ENCODE assay signal across 18 cellular contexts in the genomic region with DNA sequence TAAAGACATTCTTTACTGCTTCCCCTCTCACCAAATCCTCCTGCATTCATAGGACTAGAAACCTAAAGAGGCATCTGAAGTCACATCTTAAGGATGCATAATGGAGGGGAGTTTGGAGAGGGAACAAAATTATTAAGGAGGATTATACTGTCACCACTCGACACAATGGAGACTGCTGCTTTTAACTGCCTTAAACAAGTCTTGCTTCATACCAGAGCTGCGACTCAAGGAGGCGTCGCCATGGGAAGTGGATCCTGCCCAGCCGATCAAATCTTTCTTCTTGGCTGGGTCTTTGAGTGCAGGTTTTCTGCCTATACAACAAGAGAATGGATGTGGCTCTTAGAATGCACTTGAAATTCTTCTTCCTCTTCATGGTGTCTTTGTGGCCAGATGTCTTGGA.
DNase-seq lines count a peak whose midpoint lies in the region; ATAC-seq and TF ChIP-seq lines count a peak whose summit lies in the region.
"Had no signal": no experiment of that assay in that cellular context is flagged by ENCODE, and none has a peak within 500 bp of the region (broad histone marks: within the 10 kb centered on the region; RNA-seq: fewer than 3 reads in every experiment).

No MANE protein-coding gene starts in this region.

- no peaks in the 10 kb centered on the region for H3K9me3 Mint-ChIP-seq in activated naive CD4-positive, alpha-beta T cell treated with anti-CD3 and anti-CD28 coated beads, Interleukin-2, amount 50 U/mL, for 72 hours
- H3K9me3 Mint-ChIP-seq: activated CD4-positive, alpha-beta T cell treated with anti-CD3 and anti-CD28 coated beads, Interleukin-2, amount 10 ng/mL, durations not matched to agents 7 days and 5 days had no signal

- no peaks in the 10 kb centered on the region for H4K20me1 ChIP-seq in HCT116 (ENCODE audit: insufficient read depth)

- RAD21 ChIA-PET in HCT116 (lab: Charles Lee; ENCODE audit: low non-redundant PET in 1 of 2, low total read pairs in 2 of 2, uncharacterized antibody in 2 of 2, unreplicated experiment in 2 of 2): no interaction called here

- intact Hi-C loops in HCT116 (cut with micrococcal nuclease): no loop called here

- H3K9ac ChIP-seq in HCT116 (ENCODE audit: low read length) (no peak overlapping the region), adipocyte (ENCODE audit: low read length) (no peak overlapping the region)

- POLR2A ChIA-PET in HCT116 (lab: Charles Lee): no interaction called here

- H3K9me3 ChIP-seq in HCT116 (ENCODE audit: control insufficient read depth in 1 of 2, insufficient read depth in 1 of 2, low read depth in 1 of 2, low read length in 2 of 2) (no peaks in the 10 kb centered on the region), adipocyte (ENCODE audit: control insufficient read depth, low read length) (no peaks in the 10 kb centered on the region)

- H3K4me3 ChIP-seq in HCT116 (replicated peaks in 1 of 2; ENCODE audit: low read depth in 1 of 2, low read length in 2 of 2) (peak overlapping the region in 1 of 2 experiments; percentile 7; a peak in 1 of 4 replicates), adipocyte (ENCODE audit: low read length) (no peak overlapping the region)

- no peaks in the 10 kb centered on the region for H3K36me3 Mint-ChIP-seq in activated naive CD4-positive, alpha-beta T cell treated with anti-CD3 and anti-CD28 coated beads, Interleukin-2, amount 50 U/mL, for 72 hours

- in situ Hi-C loops in ACHN (cut with HindIII; ENCODE audit: low pct_ligation_motif_present, low pct_unique_long_range_greater_than_20kb, low sequenced_read_pairs): no loop called here

- TF ChIP-seq RAD21 in HCT116 (IDR thresholded peaks at IDR 0.05; ENCODE audit: low read depth): no peak; the same call in 1 of the 2 replicates

- peak; percentile 80 for ATAC-seq in HCT116
- ATAC-seq in activated naive CD4-positive, alpha-beta T cell treated with anti-CD3 and anti-CD28 coated beads, Interleukin-2, amount 50 U/mL, for 72 hours: no peak

- H3K4me1 ChIP-seq in HCT116 (ENCODE audit: control insufficient read depth in 1 of 2, insufficient read depth in 2 of 2, low read length in 2 of 2) (peaks cover 0 to 10% of the 10 kb centered on the region in 2 experiments; a peak in 2 of 4 replicates), adipocyte (ENCODE audit: control insufficient read depth, insufficient read depth, low read length) (no peaks in the 10 kb centered on the region)

- CTCF ChIA-PET in HCT116 (lab: Charles Lee): no interaction called here

- DNase-seq in ACHN (peak; percentile 49), HCT116 (ENCODE audit: low read depth, low spot score) (peak; percentile 19), adipocyte (ENCODE audit: low read depth) (peak; percentile 33), iPS-NIHi7 (ENCODE audit: extremely low spot score) (peak; percentile 48), NCI-H1436 treated with DMSO at 0.1 percent for 48 hours (lab: John Stamatoyannopoulos, UW) (no peak), amniotic stem cell (lab: John Stamatoyannopoulos, UW) (no peak)
- no peak for DNase-seq in activated naive CD4-positive, alpha-beta T cell treated with anti-CD3 and anti-CD28 coated beads, Interleukin-2, amount 50 U/mL, for 72 hours (ENCODE audit: low spot score in 2 of 2)
- no peak for DNase-seq in activated CD4-positive, alpha-beta T cell treated with anti-CD3 and anti-CD28 coated beads for 48 hours
- DNase-seq: activated CD4-positive, alpha-beta T cell treated with anti-CD3 and anti-CD28 coated beads, Interleukin-2, amount 10 ng/mL, durations not matched to agents 7 days and 5 days; AML-193; amygdala; dermis blood vessel endothelial cell; KG1; kidney; NCI-H187; NCI-H526; stimulated activated CD4-positive, alpha-beta T cell treated with anti-CD3 and anti-CD28 coated beads, Interleukin-12 subunit alpha, Interleukin-12 subunit beta, amount 100 ng/mL, for 4 hours; substantia nigra had no signal

- no peak overlapping the region for H2AFZ ChIP-seq in HCT116 (ENCODE audit: low read depth, low read length, poor library complexity, severe bottlenecking)

- peaks cover 3% of the 10 kb centered on the region; the same call in 1 of the 2 replicates for H3K27me3 ChIP-seq in HCT116 (ENCODE audit: insufficient read depth, low read length)
- H3K27me3 ChIP-seq in adipocyte (replicated peaks; ENCODE audit: control insufficient read depth, insufficient read depth, low read length): peaks cover 57% of the 10 kb centered on the region

- no peak overlapping the region for H3K27ac ChIP-seq in HCT116 (ENCODE audit: low read depth, low read length)

- H3K4me2 ChIP-seq in HCT116 (ENCODE audit: low read length): peak overlapping the region; percentile 47

- H3K79me2 ChIP-seq in HCT116 (ENCODE audit: insufficient read depth, low read length): no peaks in the 10 kb centered on the region

- no TSS peak for BruUV-seq in HCT116 (replicated peaks; lab: Mats Ljungman, UMichigan)

- no peaks in the 10 kb centered on the region for H3K9me2 ChIP-seq in HCT116 (ENCODE audit: insufficient read depth)

- no peak for TF ChIP-seq POLR2A in HCT116 (IDR thresholded peaks at IDR 0.05; ENCODE audit: borderline replicate concordance, extremely low read depth, insufficient read depth, insufficient read length)

- no peak for TF ChIP-seq CTCF in HCT116 (IDR thresholded peaks at IDR 0.05 in 2 of 3, conservative IDR thresholded peaks at IDR 0.05 in 1 of 3; ENCODE audit: borderline replicate concordance in 1 of 3, insufficient read depth in 1 of 3, low read depth in 2 of 3, low read length in 2 of 3)

- no peak overlapping the region for H3K27ac Mint-ChIP-seq in activated naive CD4-positive, alpha-beta T cell treated with anti-CD3 and anti-CD28 coated beads, Interleukin-2, amount 50 U/mL, for 72 hours
- H3K27ac Mint-ChIP-seq: activated CD4-positive, alpha-beta T cell treated with anti-CD3 and anti-CD28 coated beads, Interleukin-2, amount 10 ng/mL, durations not matched to agents 7 days and 5 days had no signal

- H3K36me3 ChIP-seq in HCT116 (ENCODE audit: control insufficient read depth in 1 of 2, insufficient read depth in 2 of 2, low read length in 2 of 2) (no peaks in the 10 kb centered on the region), adipocyte (ENCODE audit: control insufficient read depth, insufficient read depth, low read length, severe bottlenecking) (no peaks in the 10 kb centered on the region)

TF ChIP-seq in HCT116, 20 proteins besides CTCF, POLR2A, EP300 and RAD21:
- TF ChIP-seq TCF7L2 (IDR thresholded peaks at IDR 0.05; ENCODE audit: borderline replicate concordance, extremely low read depth, insufficient read depth, insufficient read length) (no peak), ATF3 (IDR thresholded peaks at IDR 0.05) (no peak), SP1 (IDR thresholded peaks at IDR 0.05; ENCODE audit: low read depth) (0 out of 2 replicates have a peak, but pooled peaks have one; percentile 13), POLR2AphosphoS5 (IDR thresholded peaks at IDR 0.05; ENCODE audit: low read depth, low read length) (no peak), FOSL1 (IDR thresholded peaks at IDR 0.05; ENCODE audit: low read depth) (peak; percentile 31; the same call in 1 of the 2 replicates), ZBTB33 (IDR thresholded peaks at IDR 0.05; ENCODE audit: extremely low read depth, insufficient replicate concordance, low read length) (no peak), YY1 (IDR thresholded peaks at IDR 0.05; ENCODE audit: extremely low read depth, insufficient replicate concordance, low read depth, low read length) (no peak), JUND (IDR thresholded peaks at IDR 0.05) (0 out of 2 replicates have a peak, but pooled peaks have one; percentile 14)

Comparison
In these comparisons a context has a peak if more than half of its experiments do, and no peak if none do; other contexts are left out.
1. DNase-seq: peak in ACHN (single experiment), HCT116 (single experiment), adipocyte (single experiment) and iPS-NIHi7 (single experiment); none in NCI-H1436 treated with DMSO at 0.1 percent for 48 hours (single experiment), activated naive CD4-positive, alpha-beta T cell treated with anti-CD3 and anti-CD28 coated beads, Interleukin-2, amount 50 U/mL, for 72 hours (0 of 2), amniotic stem cell (single experiment) and activated CD4-positive, alpha-beta T cell treated with anti-CD3 and anti-CD28 coated beads for 48 hours (single experiment).